25 cellular contexts compared by ENCODE assay signal in genomic region chr21:26758083-26758861, GRCh38.
"Had no signal": no experiment of that assay in that cellular context is flagged by ENCODE, and none has a peak within 500 bp of the region (broad histone marks: within the 10 kb centered on the region; RNA-seq: fewer than 3 reads in every experiment).

No MANE protein-coding gene starts in this region.

- ATAC-seq: effector memory CD8-positive, alpha-beta T cell; heart right ventricle; left lung; lower lobe of right lung; naive thymus-derived CD8-positive, alpha-beta T cell; psoas muscle; sciatic nerve; stimulated activated naive B cell treated with anti-CD40 and anti-IgM and Interleukin-4, amounts not matched to agents 10 μg/mL and 1 μg/mL and 100 μg/mL, for 72 hours; stimulated activated naive CD8-positive, alpha-beta T cell treated with anti-CD3 and anti-CD28 coated beads, Interleukin-15, amount 100 ng/mL, for 72 hours; upper lobe of right lung had no signal

- H3K27me3 ChIP-seq: esophagus muscularis mucosa, heart right ventricle, left lung, neutrophil, testis, tibial nerve, upper lobe of right lung had no signal

- H3K9me3 Mint-ChIP-seq: dendritic cell treated with granulocyte-macrophage colony-stimulating factor and Interleukin-4, amounts not matched to agents 40 ng/mL and 50 ng/mL, for 4 days; memory B cell; naive thymus-derived CD8-positive, alpha-beta T cell; stimulated activated naive B cell treated with anti-CD40 and anti-IgM and Interleukin-4, amounts not matched to agents 10 μg/mL and 1 μg/mL and 100 μg/mL, for 72 hours; stimulated activated naive CD8-positive, alpha-beta T cell treated with anti-CD3 and anti-CD28 coated beads, Interleukin-15, amount 100 ng/mL, for 72 hours had no signal

- H3K4me3 ChIP-seq: esophagus muscularis mucosa, heart right ventricle, left lung, lower lobe of right lung, psoas muscle, skin epidermis, testis, tibial nerve, upper lobe of right lung had no signal

- H3K36me3 ChIP-seq: esophagus muscularis mucosa, heart right ventricle, left lung, lower lobe of right lung, neutrophil, tibial nerve, upper lobe of right lung had no signal

- H3K27me3 Mint-ChIP-seq: dendritic cell treated with granulocyte-macrophage colony-stimulating factor and Interleukin-4, amounts not matched to agents 40 ng/mL and 50 ng/mL, for 4 days; effector memory CD8-positive, alpha-beta T cell; memory B cell; stimulated activated naive CD8-positive, alpha-beta T cell treated with anti-CD3 and anti-CD28 coated beads, Interleukin-15, amount 100 ng/mL, for 72 hours had no signal

- H3K27ac Mint-ChIP-seq: dendritic cell treated with granulocyte-macrophage colony-stimulating factor and Interleukin-4, amounts not matched to agents 40 ng/mL and 50 ng/mL, for 4 days; effector memory CD8-positive, alpha-beta T cell; memory B cell; naive thymus-derived CD8-positive, alpha-beta T cell; stimulated activated naive B cell treated with anti-CD40 and anti-IgM and Interleukin-4, amounts not matched to agents 10 μg/mL and 1 μg/mL and 100 μg/mL, for 72 hours; stimulated activated naive CD8-positive, alpha-beta T cell treated with anti-CD3 and anti-CD28 coated beads, Interleukin-15, amount 100 ng/mL, for 72 hours had no signal

- H3K4me1 Mint-ChIP-seq: memory B cell; naive thymus-derived CD8-positive, alpha-beta T cell; stimulated activated naive B cell treated with anti-CD40 and anti-IgM and Interleukin-4, amounts not matched to agents 10 μg/mL and 1 μg/mL and 100 μg/mL, for 72 hours; stimulated activated naive CD8-positive, alpha-beta T cell treated with anti-CD3 and anti-CD28 coated beads, Interleukin-15, amount 100 ng/mL, for 72 hours had no signal

- H3K9me3 ChIP-seq: esophagus muscularis mucosa, heart right ventricle, left lung, lower lobe of right lung, neutrophil, psoas muscle, testis, tibial nerve, upper lobe of right lung had no signal

- H3K4me1 ChIP-seq: esophagus muscularis mucosa, heart right ventricle, left lung, lower lobe of right lung, psoas muscle, testis, tibial nerve, upper lobe of right lung had no signal

- FAIRE-seq: colon, frontal cortex, islet of Langerhans had no signal

- H3K4me3 Mint-ChIP-seq: dendritic cell treated with granulocyte-macrophage colony-stimulating factor and Interleukin-4, amounts not matched to agents 40 ng/mL and 50 ng/mL, for 4 days; effector memory CD8-positive, alpha-beta T cell; memory B cell; naive thymus-derived CD8-positive, alpha-beta T cell; stimulated activated naive B cell treated with anti-CD40 and anti-IgM and Interleukin-4, amounts not matched to agents 10 μg/mL and 1 μg/mL and 100 μg/mL, for 72 hours; stimulated activated naive CD8-positive, alpha-beta T cell treated with anti-CD3 and anti-CD28 coated beads, Interleukin-15, amount 100 ng/mL, for 72 hours had no signal

- H3K36me3 Mint-ChIP-seq: memory B cell; naive thymus-derived CD8-positive, alpha-beta T cell; stimulated activated naive B cell treated with anti-CD40 and anti-IgM and Interleukin-4, amounts not matched to agents 10 μg/mL and 1 μg/mL and 100 μg/mL, for 72 hours had no signal

- DNase-seq: effector memory CD8-positive, alpha-beta T cell; heart right ventricle; hypothalamus; left lung; lower lobe of right lung; naive thymus-derived CD8-positive, alpha-beta T cell; psoas muscle; retina; stimulated activated CD4-positive, alpha-beta T cell treated with anti-CD3 and anti-CD28 coated beads, Interleukin-2, amount 100 ng/mL, for 24 hours; stimulated activated CD4-positive, alpha-beta T cell treated with anti-CD3 and anti-CD28 coated beads, Interleukin-4, amount 100 ng/mL, for 4 hours; stimulated activated naive B cell treated with anti-CD40 and anti-IgM and Interleukin-4, amounts not matched to agents 10 μg/mL and 1 μg/mL and 100 μg/mL, for 72 hours; stimulated activated naive CD8-positive, alpha-beta T cell treated with anti-CD3 and anti-CD28 coated beads, Interleukin-15, amount 100 ng/mL, for 72 hours; testis; upper lobe of right lung had no signal

- H3K27ac ChIP-seq: epithelial cell of prostate, esophagus muscularis mucosa, heart right ventricle, left lung, lower lobe of right lung, neutrophil, psoas muscle, skin epidermis, testis, tibial nerve, upper lobe of right lung had no signal
